ENCODE assay signal across 8 cellular contexts in genomic region chr16:54928421-54929089, GRCh38.
DNase-seq lines count a peak whose midpoint lies in the region; ATAC-seq, FAIRE-seq and TF ChIP-seq lines count a peak whose summit lies in the region.

No MANE protein-coding gene starts in this region.

- DNase-seq in AG10803 (ENCODE audit: low read depth) (peak; percentile 66), NCI-H1105 treated with DMSO at 0.1 percent for 48 hours (lab: John Stamatoyannopoulos, UW) (peak; percentile 72), head of caudate nucleus (peak in 26 of 42 donors; percentile 7 to 78 (median 46)), pons (ENCODE audit: low spot score) (peak; percentile 56), GM19239 (ENCODE audit: insufficient read length, low spot score) (no peak)
- peak; percentile 35 for DNase-seq in activated T-cell treated with anti-CD3 and anti-CD28 coated beads, Interleukin-2, amount 50 U/mL, for 1 hour

- peak overlapping the region; percentile 70 for H3K4me3 ChIP-seq in AG10803 (ENCODE audit: low read length)

- intact Hi-C loops in head of caudate nucleus (cut with DNase I), result no loop called here

- no peak for FAIRE-seq in GM19239 (lab: Jason Lieb, UNC)

- ATAC-seq in HG02852 (IDR thresholded peaks at IDR 0.05; ENCODE audit: unreplicated experiment), result peak; percentile 49

- TF ChIP-seq POLR2A in GM15510 (IDR thresholded peaks at IDR 0.05; ENCODE audit: borderline replicate concordance, extremely low read depth, insufficient read length), result peak; percentile 63

- no peak for TF ChIP-seq CTCF in AG10803 (conservative IDR thresholded peaks at IDR 0.05; ENCODE audit: low read length)
